Comparison of ENCODE assay signal across 9 cellular contexts in the genomic region with DNA sequence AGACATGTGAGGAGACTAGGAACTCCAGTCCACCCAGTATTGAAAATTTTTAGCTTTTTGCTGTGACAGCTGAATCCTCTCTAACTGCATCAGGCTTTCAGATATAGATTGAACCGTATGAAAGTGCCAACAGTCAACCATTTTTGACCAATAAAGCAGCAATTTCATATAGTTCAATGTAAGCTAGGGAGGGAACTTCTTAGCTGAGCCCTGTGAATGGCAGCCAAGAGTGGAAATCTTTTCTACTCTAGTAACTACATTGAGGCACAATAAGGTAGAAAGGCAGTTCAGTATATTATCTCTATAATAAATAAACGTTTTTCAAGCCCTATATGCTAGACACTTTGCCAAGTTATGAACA.
DNase-seq lines count a peak whose midpoint lies in the region; ATAC-seq and TF ChIP-seq lines count a peak whose summit lies in the region.
"Had no signal": no experiment of that assay in that cellular context is flagged by ENCODE, and none has a peak within 500 bp of the region (broad histone marks: within the 10 kb centered on the region; RNA-seq: fewer than 3 reads in every experiment).

No MANE protein-coding gene starts in this region.

- intact Hi-C loops in Right ventricle myocardium inferior (cut with DNase I) = loop anchor here (10.0 kb wide), 1 partner anchor 59 kb away; no protein-coding TSS in a partner anchor

- ATAC-seq in GM18498 (IDR thresholded peaks at IDR 0.05; ENCODE audit: unreplicated experiment) (peak; percentile 38), GM21515 (IDR thresholded peaks at IDR 0.05; ENCODE audit: unreplicated experiment) (peak; percentile 41), HG03378 (IDR thresholded peaks at IDR 0.05; ENCODE audit: unreplicated experiment) (peak; percentile 40), Right ventricle myocardium inferior (no peak)

- DNase-seq in endothelial cell (ENCODE audit: low spot score) = no peak
- DNase-seq in SK-N-DZ (ENCODE audit: low spot score) = no peak
- no peak for DNase-seq in Right ventricle myocardium inferior (ENCODE audit: missing footprints)
- no peak for DNase-seq in NCI-H1417 (lab: John Stamatoyannopoulos, UW)
- DNase-seq in activated gamma-delta T cell treated with Interleukin-2 at 50 U/mL for 16 hours = no peak

- H3K27me3 Mint-ChIP-seq in endothelial cell (ENCODE audit: unreplicated experiment) = no peaks in the 10 kb centered on the region
- H3K27me3 Mint-ChIP-seq: activated naive CD8-positive, alpha-beta T cell had no signal

- H3K4me3 Mint-ChIP-seq in endothelial cell (ENCODE audit: unreplicated experiment) = no peak overlapping the region
- H3K4me3 Mint-ChIP-seq: activated naive CD8-positive, alpha-beta T cell had no signal

- peaks cover 3% of the 10 kb centered on the region for H3K4me1 Mint-ChIP-seq in endothelial cell (ENCODE audit: unreplicated experiment)

- no peaks in the 10 kb centered on the region for H3K9me3 Mint-ChIP-seq in endothelial cell (ENCODE audit: unreplicated experiment)

- no peaks in the 10 kb centered on the region for H3K36me3 Mint-ChIP-seq in endothelial cell (ENCODE audit: low read depth, unreplicated experiment)
- H3K36me3 Mint-ChIP-seq: activated naive CD8-positive, alpha-beta T cell had no signal

- H3K27ac Mint-ChIP-seq in endothelial cell (ENCODE audit: unreplicated experiment) = no peak overlapping the region
- H3K27ac Mint-ChIP-seq: activated naive CD8-positive, alpha-beta T cell had no signal

- peak; percentile 20 for TF ChIP-seq CTCF in endothelial cell (IDR thresholded peaks at IDR 0.05; ENCODE audit: unreplicated experiment)
